ENCODE assay signal across 8 cellular contexts in genomic region chr7:149194799-149195179, GRCh38. TPM values are rescaled to one million over a fixed set of nuclear protein-coding genes. Genes with fewer than 3 reads are reported as not detected.
DNase-seq lines count a peak whose midpoint lies in the region; ATAC-seq and TF ChIP-seq lines count a peak whose summit lies in the region.

No MANE protein-coding gene starts in this region.

- no peak for ATAC-seq in CD8-positive, alpha-beta T cell
- ATAC-seq in effector memory CD8-positive, alpha-beta T cell (replicated peaks): no peak
- ATAC-seq in GM21576 (IDR thresholded peaks at IDR 0.05; ENCODE audit: unreplicated experiment): no peak

- H3K27ac ChIP-seq in CD8-positive, alpha-beta T cell (ENCODE audit: low read depth, low read length): no peak overlapping the region
- H3K27ac ChIP-seq in neutrophil: peak overlapping the region; percentile 90

- no peaks in the 10 kb centered on the region for H3K27me3 ChIP-seq in CD8-positive, alpha-beta T cell (ENCODE audit: insufficient read depth, low read length)
- H3K27me3 ChIP-seq in NT2/D1 (ENCODE audit: insufficient read depth, insufficient read length) (peaks cover 4% of the 10 kb centered on the region), neutrophil (no peaks in the 10 kb centered on the region)

- CTCF ChIA-PET in CD8-positive, alpha-beta T cell (lab: Charles Lee): interaction anchor here (0.8 to 1.8 kb wide), 6 partner anchors 10 to 90 kb away, joined by 3 to 4 read pairs (median 4); partner anchors contain the start of gene ZNF783

- no peak for TF ChIP-seq CTCF in CD8-positive, alpha-beta T cell (IDR thresholded peaks at IDR 0.05)
- TF ChIP-seq CTCF in neutrophil (IDR thresholded peaks at IDR 0.05): no peak

- DNase-seq in CD8-positive, alpha-beta T cell: no peak
- DNase-seq in NT2/D1 (ENCODE audit: low read depth, low spot score) (no peak), COLO668 (lab: John Stamatoyannopoulos, UW; ENCODE audit: unreplicated experiment) (no peak), islet precursor cell (no peak), NCI-H774 (lab: John Stamatoyannopoulos, UW) (no peak)
- DNase-seq in effector memory CD8-positive, alpha-beta T cell: no peak

- intact Hi-C loops in CD8-positive, alpha-beta T cell (cut with DNase I, micrococcal nuclease): loop anchor here (1.0 to 10.0 kb wide), 5 partner anchors 45 to 70 kb away; partner anchors contain the start of genes ZNF212 (in 1 of the 2), ZNF398 (in 1 of the 2), ZNF425 (in 1 of the 2) and ZNF783 (in 1 of the 2)

- no peaks in the 10 kb centered on the region for H3K27me3 Mint-ChIP-seq in CD8-positive, alpha-beta T cell (ENCODE audit: low read depth)
- no peaks in the 10 kb centered on the region for H3K27me3 Mint-ChIP-seq in effector memory CD8-positive, alpha-beta T cell

- POLR2A ChIA-PET in CD8-positive, alpha-beta T cell (lab: Charles Lee): interaction anchor here (1.1 to 2.1 kb wide), 6 partner anchors 9 to 90 kb away, joined by 3 to 15 read pairs (median 7); partner anchors contain the start of genes ZNF398 and ZNF425

- peak overlapping the region; percentile 92 for H3K9ac ChIP-seq in NT2/D1 (ENCODE audit: insufficient read length, low read depth)

- peak overlapping the region; percentile 84 for H3K4me3 ChIP-seq in CD8-positive, alpha-beta T cell (ENCODE audit: low read depth, low read length)
- peak overlapping the region; percentile 84 for H3K4me3 ChIP-seq in NT2/D1 (ENCODE audit: insufficient read length, low read depth)
- H3K4me3 ChIP-seq in neutrophil (ENCODE audit: low read depth in 1 of 2, low read length in 1 of 2): peak overlapping the region; percentile 69 to 77

- H3K9me3 Mint-ChIP-seq in CD8-positive, alpha-beta T cell: no peaks in the 10 kb centered on the region
- no peaks in the 10 kb centered on the region for H3K9me3 Mint-ChIP-seq in effector memory CD8-positive, alpha-beta T cell

- peaks cover 20% of the 10 kb centered on the region for H3K36me3 Mint-ChIP-seq in CD8-positive, alpha-beta T cell
- peaks cover 16% of the 10 kb centered on the region for H3K36me3 Mint-ChIP-seq in effector memory CD8-positive, alpha-beta T cell (ENCODE audit: insufficient read depth)

- no peaks in the 10 kb centered on the region for H3K9me3 ChIP-seq in CD8-positive, alpha-beta T cell (ENCODE audit: low read length)
- H3K9me3 ChIP-seq in NT2/D1 (ENCODE audit: insufficient read depth, low read length) (no peaks in the 10 kb centered on the region), neutrophil (no peaks in the 10 kb centered on the region)

- no peaks in the 10 kb centered on the region for H3K36me3 ChIP-seq in CD8-positive, alpha-beta T cell (ENCODE audit: insufficient read depth, low read length)
- peaks cover 28% of the 10 kb centered on the region for H3K36me3 ChIP-seq in NT2/D1 (ENCODE audit: insufficient read depth, insufficient read length, low read length)
- H3K36me3 ChIP-seq in neutrophil: peaks cover 19% of the 10 kb centered on the region

- H3K4me1 Mint-ChIP-seq in CD8-positive, alpha-beta T cell (ENCODE audit: low read depth): peaks cover 40% of the 10 kb centered on the region
- H3K4me1 Mint-ChIP-seq in effector memory CD8-positive, alpha-beta T cell (ENCODE audit: low read depth in 2 of 2): peaks cover 24 to 30% of the 10 kb centered on the region in 2 donors

- peak overlapping the region; percentile 66 for H3K27ac Mint-ChIP-seq in CD8-positive, alpha-beta T cell
- peak overlapping the region; percentile 62 to 94 for H3K27ac Mint-ChIP-seq in effector memory CD8-positive, alpha-beta T cell

- peak overlapping the region; percentile 84 for H3K4me3 Mint-ChIP-seq in CD8-positive, alpha-beta T cell
- H3K4me3 Mint-ChIP-seq in effector memory CD8-positive, alpha-beta T cell: peak overlapping the region; percentile 76 to 77

- peaks cover 17% of the 10 kb centered on the region for H3K4me1 ChIP-seq in CD8-positive, alpha-beta T cell (ENCODE audit: insufficient read depth, low read length)
- peaks cover 4% of the 10 kb centered on the region for H3K4me1 ChIP-seq in NT2/D1 (ENCODE audit: insufficient read depth, insufficient read length)
- peaks cover 44 to 52% of the 10 kb centered on the region in 2 experiments for H3K4me1 ChIP-seq in neutrophil (ENCODE audit: control insufficient read depth in 1 of 2, insufficient read depth in 1 of 2, low read depth in 1 of 2, low read length in 1 of 2)

RNA-seq across cellular contexts. Expression of gene ZNF282, which starts 0.6 kb away (rescaled TPM):
- total RNA-seq in CD8-positive, alpha-beta T cell: 10 to 100 TPM; 12.5 to 14.9 TPM

RNA-seq across cellular contexts. Expression of gene ZNF212, which starts 44.7 kb away (rescaled TPM):
- total RNA-seq in CD8-positive, alpha-beta T cell: 10 to 100 TPM; 20.9 to 22.1 TPM

RNA-seq across cellular contexts. Expression of gene ZNF398, which starts 47.5 kb away (rescaled TPM):
- 10 to 100 TPM; 12.9 to 15.1 TPM for total RNA-seq in CD8-positive, alpha-beta T cell
